In genomic region chr14:49971156-49972141, GRCh38 we compare ENCODE assay signal across 8 cellular contexts.
A peak's percentile ranks its signal among the peaks of the same experiment; 100 is the strongest.
DNase-seq lines count a peak whose midpoint lies in the region; ATAC-seq, FAIRE-seq and TF ChIP-seq lines count a peak whose summit lies in the region.

No MANE protein-coding gene starts in this region.

- intact Hi-C loops in dendritic cell treated with granulocyte-macrophage colony-stimulating factor and Interleukin-4, amounts not matched to agents 40 ng/mL and 50 ng/mL, for 4 days (cut with micrococcal nuclease) = loop anchor here (1.0 to 5.0 kb wide), 5 partner anchors 31 to 103 kb away; partner anchors contain the start of gene ARF6

- H3K4me3 Mint-ChIP-seq in T-helper 17 cell = peak overlapping the region; percentile 84
- peak overlapping the region; percentile 52 for H3K4me3 Mint-ChIP-seq in dendritic cell treated with granulocyte-macrophage colony-stimulating factor and Interleukin-4, amounts not matched to agents 40 ng/mL and 50 ng/mL, for 4 days

- H3K9me3 ChIP-seq in DOHH2 (ENCODE audit: control insufficient read depth, insufficient read depth, low read length) (no peaks in the 10 kb centered on the region), T-helper 17 cell (ENCODE audit: control insufficient read depth, low read length, poor library complexity, severe bottlenecking) (no peaks in the 10 kb centered on the region), osteoblast (ENCODE audit: low read depth, low read length) (no peaks in the 10 kb centered on the region)

- peak overlapping the region; percentile 99 for H3K27ac Mint-ChIP-seq in T-helper 17 cell
- H3K27ac Mint-ChIP-seq in dendritic cell treated with granulocyte-macrophage colony-stimulating factor and Interleukin-4, amounts not matched to agents 40 ng/mL and 50 ng/mL, for 4 days = peak overlapping the region; percentile 96

- H3K36me3 ChIP-seq in DOHH2 (ENCODE audit: control insufficient read depth, low read length) (peaks cover 19% of the 10 kb centered on the region), osteoblast (ENCODE audit: insufficient read depth, low read length) (no peaks in the 10 kb centered on the region)

- DNase-seq in T-helper 17 cell (no peak), osteoblast (ENCODE audit: insufficient read length, low spot score, missing footprints) (no peak), RCC 7860 (ENCODE audit: low spot score) (no peak), islet precursor cell (no peak)

- H3K4me2 ChIP-seq in DOHH2 (ENCODE audit: low read length) (peak overlapping the region; percentile 89), osteoblast (ENCODE audit: insufficient read depth, low read length) (peak overlapping the region; percentile 78)

- peak overlapping the region; percentile 74 for H3K4me3 ChIP-seq in DOHH2 (ENCODE audit: low read length)
- H3K4me3 ChIP-seq in osteoblast (ENCODE audit: insufficient read depth, low read length) = no peak overlapping the region

- H3K9me2 ChIP-seq in DOHH2 (replicated peaks; ENCODE audit: control insufficient read depth, low read length) = no peaks in the 10 kb centered on the region

- H3K79me2 ChIP-seq in DOHH2 (ENCODE audit: control insufficient read depth, low read length) (peaks cover 12% of the 10 kb centered on the region), osteoblast (ENCODE audit: insufficient read depth, low read length) (no peaks in the 10 kb centered on the region)

- no peaks in the 10 kb centered on the region for H3K36me3 Mint-ChIP-seq in T-helper 17 cell (ENCODE audit: low read depth)
- H3K36me3 Mint-ChIP-seq in dendritic cell treated with granulocyte-macrophage colony-stimulating factor and Interleukin-4, amounts not matched to agents 40 ng/mL and 50 ng/mL, for 4 days (ENCODE audit: low read depth) = no peaks in the 10 kb centered on the region

- peak overlapping the region; percentile 67 for H2AFZ ChIP-seq in osteoblast (ENCODE audit: low read length)

- H3K27me3 ChIP-seq in DOHH2 (ENCODE audit: control insufficient read depth, low read length) (no peaks in the 10 kb centered on the region), osteoblast (ENCODE audit: insufficient read depth, low read length) (no peaks in the 10 kb centered on the region)

- H3K27ac ChIP-seq in DOHH2 (ENCODE audit: low read depth, low read length) (peak overlapping the region; percentile 98), osteoblast (ENCODE audit: low read depth, low read length) (peak overlapping the region; percentile 66)

- no peaks in the 10 kb centered on the region for H3K9me3 Mint-ChIP-seq in dendritic cell treated with granulocyte-macrophage colony-stimulating factor and Interleukin-4, amounts not matched to agents 40 ng/mL and 50 ng/mL, for 4 days

- ATAC-seq in GM19468 (IDR thresholded peaks at IDR 0.05; ENCODE audit: extremely low read depth, unreplicated experiment) (peak; percentile 79), HG03469 (IDR thresholded peaks at IDR 0.05; ENCODE audit: unreplicated experiment) (peak; percentile 78), T-helper 17 cell (peak; percentile 87)

- H4K20me1 ChIP-seq in DOHH2 (ENCODE audit: control insufficient read depth, insufficient read depth, low read depth, low read length) (no peaks in the 10 kb centered on the region), osteoblast (ENCODE audit: insufficient read depth, low read length) (no peaks in the 10 kb centered on the region)

- TF ChIP-seq CTCF in DOHH2 (IDR thresholded peaks at IDR 0.05; ENCODE audit: low read depth, low read length, poor library complexity, severe bottlenecking) (no peak), osteoblast (IDR thresholded peaks at IDR 0.05; ENCODE audit: extremely low read depth, low read depth, low read length) (no peak)

- peaks cover 51% of the 10 kb centered on the region for H3K4me1 Mint-ChIP-seq in T-helper 17 cell
- H3K4me1 Mint-ChIP-seq in dendritic cell treated with granulocyte-macrophage colony-stimulating factor and Interleukin-4, amounts not matched to agents 40 ng/mL and 50 ng/mL, for 4 days (ENCODE audit: low read depth) = peaks cover 64% of the 10 kb centered on the region

- H3K4me1 ChIP-seq in DOHH2 (ENCODE audit: control insufficient read depth, low read length) (peaks cover 77% of the 10 kb centered on the region), osteoblast (ENCODE audit: insufficient read depth, low read length) (peaks cover 64% of the 10 kb centered on the region)

- peaks cover 49% of the 10 kb centered on the region for H3F3A ChIP-seq in DOHH2 (ENCODE audit: control insufficient read depth, insufficient read depth)

- no peaks in the 10 kb centered on the region for H3K27me3 Mint-ChIP-seq in T-helper 17 cell
- no peaks in the 10 kb centered on the region for H3K27me3 Mint-ChIP-seq in dendritic cell treated with granulocyte-macrophage colony-stimulating factor and Interleukin-4, amounts not matched to agents 40 ng/mL and 50 ng/mL, for 4 days

- no peak for FAIRE-seq in RCC 7860 (lab: Jason Lieb, UNC)
